ENCODE assay signal across 1 cellular context in the genomic region with DNA sequence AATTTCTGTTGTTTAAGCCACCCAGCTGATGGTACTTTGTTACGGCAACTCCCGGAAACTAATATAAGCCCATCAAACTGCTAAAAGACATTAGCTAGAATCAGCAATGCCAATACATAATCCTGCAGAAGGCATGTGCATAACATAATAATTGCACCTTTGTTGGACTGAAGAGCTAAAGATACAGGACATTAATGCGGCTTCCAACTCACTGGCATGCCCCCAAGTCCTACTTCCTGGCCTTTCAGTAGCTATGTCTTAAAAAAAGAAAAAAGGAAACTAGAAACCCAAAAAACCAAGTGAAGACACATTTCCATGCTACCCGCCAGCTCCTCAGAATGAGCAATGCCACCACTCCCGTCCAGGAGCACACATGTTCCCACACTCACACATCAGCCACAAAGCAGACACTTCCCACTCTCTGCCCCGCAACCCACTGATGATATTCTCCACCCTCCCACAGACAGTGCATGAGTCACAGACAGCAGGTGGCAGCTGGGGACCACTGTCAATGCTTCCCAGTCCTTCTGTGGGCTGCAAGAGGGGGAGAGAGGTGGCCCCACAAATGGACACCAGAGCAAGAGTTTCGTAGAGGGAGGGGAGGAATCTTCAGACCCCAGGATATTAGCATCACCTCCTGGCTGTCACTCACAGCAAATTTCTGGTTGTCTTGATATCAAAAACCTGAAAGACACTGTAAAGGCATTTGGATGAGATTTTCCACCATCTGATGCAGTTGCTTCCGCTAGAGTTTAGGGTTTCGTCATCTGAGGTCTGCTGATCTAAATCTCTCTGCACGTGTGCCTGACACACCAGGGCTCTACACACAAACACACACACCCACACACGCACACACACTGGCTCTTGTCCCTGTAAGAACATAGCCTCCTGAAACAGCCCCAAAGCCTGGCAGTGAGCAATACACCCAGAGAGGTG.
TF ChIP-seq lines count a peak whose summit lies in the region.

No MANE protein-coding gene starts in this region.

TF ChIP-seq in K562, 482 proteins besides CTCF, POLR2A, EP300 and RAD21 (continued from another document and continues in another):
- TF ChIP-seq, protein P1, sequence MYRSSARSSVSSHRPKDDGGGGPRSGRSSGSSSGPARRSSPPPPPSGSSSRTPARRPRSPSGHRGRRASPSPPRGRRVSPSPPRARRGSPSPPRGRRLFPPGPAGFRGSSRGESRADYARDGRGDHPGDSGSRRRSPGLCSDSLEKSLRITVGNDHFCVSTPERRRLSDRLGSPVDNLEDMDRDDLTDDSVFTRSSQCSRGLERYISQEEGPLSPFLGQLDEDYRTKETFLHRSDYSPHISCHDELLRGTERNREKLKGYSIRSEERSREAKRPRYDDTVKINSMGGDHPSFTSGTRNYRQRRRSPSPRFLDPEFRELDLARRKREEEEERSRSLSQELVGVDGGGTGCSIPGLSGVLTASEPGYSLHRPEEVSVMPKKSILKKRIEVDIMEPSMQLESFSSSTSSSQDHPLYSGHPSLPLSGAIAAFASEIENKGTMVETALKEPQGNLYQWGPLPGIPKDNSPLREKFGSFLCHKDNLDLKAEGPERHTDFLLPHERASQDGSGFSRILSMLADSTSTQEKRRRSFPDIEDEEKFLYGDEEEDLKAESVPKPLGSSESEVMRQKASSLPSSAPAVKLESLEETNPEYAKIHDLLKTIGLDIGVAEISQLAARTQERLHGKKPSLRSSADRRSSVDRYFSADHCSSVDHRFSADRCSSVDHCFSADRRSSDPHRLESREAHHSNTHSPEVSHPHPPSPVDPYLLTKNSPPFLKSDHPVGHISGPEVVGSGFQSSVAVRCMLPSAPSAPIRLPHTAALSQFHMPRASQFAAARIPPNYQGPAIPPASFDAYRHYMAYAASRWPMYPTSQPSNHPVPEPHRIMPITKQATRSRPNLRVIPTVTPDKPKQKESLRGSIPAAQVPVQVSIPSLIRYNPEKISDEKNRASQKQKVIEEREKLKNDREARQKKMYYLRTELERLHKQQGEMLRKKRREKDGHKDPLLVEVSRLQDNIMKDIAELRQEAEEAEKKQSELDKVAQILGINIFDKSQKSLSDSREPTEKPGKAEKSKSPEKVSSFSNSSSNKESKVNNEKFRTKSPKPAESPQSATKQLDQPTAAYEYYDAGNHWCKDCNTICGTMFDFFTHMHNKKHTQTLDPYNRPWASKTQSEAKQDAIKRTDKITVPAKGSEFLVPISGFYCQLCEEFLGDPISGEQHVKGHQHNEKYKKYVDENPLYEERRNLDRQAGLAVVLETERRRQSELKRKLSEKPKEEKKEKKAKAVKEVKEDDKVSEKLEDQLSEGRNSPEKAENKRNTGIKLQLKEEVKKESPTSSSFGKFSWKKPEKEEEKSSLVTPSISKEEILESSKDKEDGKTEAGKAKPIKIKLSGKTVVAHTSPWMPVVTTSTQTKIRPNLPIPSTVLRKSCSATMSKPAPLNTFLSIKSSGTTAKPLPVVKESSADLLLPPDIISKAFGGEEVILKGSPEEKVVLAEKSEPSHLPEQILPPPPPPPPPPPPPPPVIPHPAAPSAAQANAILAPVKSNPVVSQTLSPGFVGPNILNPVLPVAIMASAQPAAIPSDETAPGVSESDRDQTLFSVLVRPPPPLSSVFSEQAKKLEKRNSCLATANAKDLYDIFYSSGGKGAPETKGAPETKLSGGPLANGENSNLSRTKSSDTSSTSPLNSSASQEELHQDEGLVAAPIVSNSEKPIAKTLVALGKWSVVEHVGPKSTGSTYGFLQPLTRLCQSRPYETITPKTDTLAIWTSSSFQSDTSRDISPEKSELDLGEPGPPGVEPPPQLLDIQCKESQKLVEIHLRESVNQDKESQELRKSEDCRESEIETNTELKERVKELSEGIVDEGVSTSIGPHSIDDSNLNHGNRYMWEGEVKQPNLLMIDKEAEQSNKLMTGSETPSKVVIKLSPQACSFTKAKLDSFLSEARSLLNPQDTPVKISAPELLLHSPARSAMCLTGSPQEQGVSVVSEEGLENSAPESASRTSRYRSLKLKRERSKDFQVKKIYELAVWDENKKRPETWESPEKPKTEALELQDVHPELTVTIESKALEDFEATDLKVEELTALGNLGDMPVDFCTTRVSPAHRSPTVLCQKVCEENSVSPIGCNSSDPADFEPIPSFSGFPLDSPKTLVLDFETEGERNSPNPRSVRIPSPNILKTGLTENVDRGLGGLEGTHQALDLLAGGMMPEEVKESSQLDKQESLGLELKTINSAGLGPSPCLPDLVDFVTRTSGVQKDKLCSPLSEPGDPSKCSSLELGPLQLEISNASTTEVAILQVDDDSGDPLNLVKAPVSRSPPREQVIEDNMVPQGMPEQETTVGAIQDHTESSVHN (IDR thresholded peaks at IDR 0.05; ENCODE audit: borderline replicate concordance in 1 of 2, low read depth in 1 of 2): 0 out of 4 replicates have a peak, but pooled peaks of 1 of the 2 experiments have one; percentile 51
- TF ChIP-seq MAFG (tag; conservative IDR thresholded peaks at IDR 0.05) (no peak), CBFA2T3 (IDR thresholded peaks at IDR 0.05) (peak; percentile 29), TRIM24 (IDR thresholded peaks at IDR 0.05) (peak in 1 of 2 experiments; percentile 48; a peak in 1 of 4 replicates), STAT5B (CRISPR knock-in tag; IDR thresholded peaks at IDR 0.05) (no peak), ZNF239 (CRISPR knock-in tag; IDR thresholded peaks at IDR 0.05) (no peak), DPF2 (IDR thresholded peaks at IDR 0.05) (peak; percentile 25; the same call in 1 of the 2 replicates), ZNF644 (tag; IDR thresholded peaks at IDR 0.05; ENCODE audit: low read depth) (no peak), HNRNPL (IDR thresholded peaks at IDR 0.05; ENCODE audit: low read depth, low read length) (no peak), ZNF217 (CRISPR knock-in tag; IDR thresholded peaks at IDR 0.05) (no peak), ZNF589 (CRISPR knock-in tag; IDR thresholded peaks at IDR 0.05; ENCODE audit: low read depth) (no peak), BCL6 (CRISPR knock-in tag; IDR thresholded peaks at IDR 0.05) (no peak), MYBL2 (IDR thresholded peaks at IDR 0.05; ENCODE audit: low read depth) (no peak), MYBL2 (CRISPR knock-in tag; IDR thresholded peaks at IDR 0.05; ENCODE audit: borderline replicate concordance) (no peak), JUND (IDR thresholded peaks at IDR 0.05; ENCODE audit: borderline replicate concordance, low read depth, low read length) (peak; percentile 31; the same call in 1 of the 2 replicates), JUND (tag; IDR thresholded peaks at IDR 0.05; ENCODE audit: borderline replicate concordance, low read depth, low read length) (peak; percentile 13; the same call in 1 of the 3 replicates), LEF1 (IDR thresholded peaks at IDR 0.05) (no peak), ARID1B (IDR thresholded peaks at IDR 0.05) (no peak; the same call in 1 of the 2 replicates), MIER1 (IDR thresholded peaks at IDR 0.05; ENCODE audit: low read depth) (no peak), SLC30A9 (CRISPR knock-in tag; IDR thresholded peaks at IDR 0.05) (no peak), ZBTB1 (CRISPR knock-in tag; IDR thresholded peaks at IDR 0.05; ENCODE audit: borderline replicate concordance, low read depth) (no peak), THRAP3 (IDR thresholded peaks at IDR 0.05; ENCODE audit: borderline replicate concordance) (no peak), CEBPG (CRISPR knock-in tag; IDR thresholded peaks at IDR 0.05) (no peak), CEBPG (tag; conservative IDR thresholded peaks at IDR 0.05 in 1 of 2, IDR thresholded peaks at IDR 0.05 in 1 of 2) (peak; percentile 38 to 68; a peak in 2 of 4 replicates), ZNF197 (CRISPR knock-in tag; IDR thresholded peaks at IDR 0.05; ENCODE audit: low read depth) (no peak), COPS2 (conservative IDR thresholded peaks at IDR 0.05) (no peak), MYC (IDR thresholded peaks at IDR 0.05; ENCODE audit: low read depth, low read length) (0 out of 2 replicates have a peak, but pooled peaks have one; percentile 47), MYC (CRISPR knock-in tag; IDR thresholded peaks at IDR 0.05; ENCODE audit: borderline replicate concordance, low read depth) (no peak), ZKSCAN1 (IDR thresholded peaks at IDR 0.05; ENCODE audit: low read depth, low read length) (no peak), CHD1 (IDR thresholded peaks at IDR 0.05; ENCODE audit: low read length) (no peak)
- TF ChIP-seq, protein P2, sequence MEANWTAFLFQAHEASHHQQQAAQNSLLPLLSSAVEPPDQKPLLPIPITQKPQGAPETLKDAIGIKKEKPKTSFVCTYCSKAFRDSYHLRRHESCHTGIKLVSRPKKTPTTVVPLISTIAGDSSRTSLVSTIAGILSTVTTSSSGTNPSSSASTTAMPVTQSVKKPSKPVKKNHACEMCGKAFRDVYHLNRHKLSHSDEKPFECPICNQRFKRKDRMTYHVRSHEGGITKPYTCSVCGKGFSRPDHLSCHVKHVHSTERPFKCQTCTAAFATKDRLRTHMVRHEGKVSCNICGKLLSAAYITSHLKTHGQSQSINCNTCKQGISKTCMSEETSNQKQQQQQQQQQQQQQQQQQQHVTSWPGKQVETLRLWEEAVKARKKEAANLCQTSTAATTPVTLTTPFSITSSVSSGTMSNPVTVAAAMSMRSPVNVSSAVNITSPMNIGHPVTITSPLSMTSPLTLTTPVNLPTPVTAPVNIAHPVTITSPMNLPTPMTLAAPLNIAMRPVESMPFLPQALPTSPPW (CRISPR knock-in tag; IDR thresholded peaks at IDR 0.05): peak; percentile 58; the same call in 1 of the 2 replicates
- TF ChIP-seq, protein P3, sequence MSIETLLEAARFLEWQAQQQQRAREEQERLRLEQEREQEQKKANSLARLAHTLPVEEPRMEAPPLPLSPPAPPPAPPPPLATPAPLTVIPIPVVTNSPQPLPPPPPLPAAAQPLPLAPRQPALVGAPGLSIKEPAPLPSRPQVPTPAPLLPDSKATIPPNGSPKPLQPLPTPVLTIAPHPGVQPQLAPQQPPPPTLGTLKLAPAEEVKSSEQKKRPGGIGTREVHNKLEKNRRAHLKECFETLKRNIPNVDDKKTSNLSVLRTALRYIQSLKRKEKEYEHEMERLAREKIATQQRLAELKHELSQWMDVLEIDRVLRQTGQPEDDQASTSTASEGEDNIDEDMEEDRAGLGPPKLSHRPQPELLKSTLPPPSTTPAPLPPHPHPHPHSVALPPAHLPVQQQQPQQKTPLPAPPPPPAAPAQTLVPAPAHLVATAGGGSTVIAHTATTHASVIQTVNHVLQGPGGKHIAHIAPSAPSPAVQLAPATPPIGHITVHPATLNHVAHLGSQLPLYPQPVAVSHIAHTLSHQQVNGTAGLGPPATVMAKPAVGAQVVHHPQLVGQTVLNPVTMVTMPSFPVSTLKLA (conservative IDR thresholded peaks at IDR 0.05): 0 out of 4 replicates have a peak, but pooled peaks of 1 of the 2 experiments have one; percentile 23
- TF ChIP-seq, protein P4, sequence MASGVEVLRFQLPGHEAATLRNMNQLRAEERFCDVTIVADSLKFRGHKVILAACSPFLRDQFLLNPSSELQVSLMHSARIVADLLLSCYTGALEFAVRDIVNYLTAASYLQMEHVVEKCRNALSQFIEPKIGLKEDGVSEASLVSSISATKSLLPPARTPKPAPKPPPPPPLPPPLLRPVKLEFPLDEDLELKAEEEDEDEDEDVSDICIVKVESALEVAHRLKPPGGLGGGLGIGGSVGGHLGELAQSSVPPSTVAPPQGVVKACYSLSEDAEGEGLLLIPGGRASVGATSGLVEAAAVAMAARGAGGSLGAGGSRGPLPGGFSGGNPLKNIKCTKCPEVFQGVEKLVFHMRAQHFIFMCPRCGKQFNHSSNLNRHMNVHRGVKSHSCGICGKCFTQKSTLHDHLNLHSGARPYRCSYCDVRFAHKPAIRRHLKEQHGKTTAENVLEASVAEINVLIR (CRISPR knock-in tag; IDR thresholded peaks at IDR 0.05): no peak
- TF ChIP-seq, protein P5, sequence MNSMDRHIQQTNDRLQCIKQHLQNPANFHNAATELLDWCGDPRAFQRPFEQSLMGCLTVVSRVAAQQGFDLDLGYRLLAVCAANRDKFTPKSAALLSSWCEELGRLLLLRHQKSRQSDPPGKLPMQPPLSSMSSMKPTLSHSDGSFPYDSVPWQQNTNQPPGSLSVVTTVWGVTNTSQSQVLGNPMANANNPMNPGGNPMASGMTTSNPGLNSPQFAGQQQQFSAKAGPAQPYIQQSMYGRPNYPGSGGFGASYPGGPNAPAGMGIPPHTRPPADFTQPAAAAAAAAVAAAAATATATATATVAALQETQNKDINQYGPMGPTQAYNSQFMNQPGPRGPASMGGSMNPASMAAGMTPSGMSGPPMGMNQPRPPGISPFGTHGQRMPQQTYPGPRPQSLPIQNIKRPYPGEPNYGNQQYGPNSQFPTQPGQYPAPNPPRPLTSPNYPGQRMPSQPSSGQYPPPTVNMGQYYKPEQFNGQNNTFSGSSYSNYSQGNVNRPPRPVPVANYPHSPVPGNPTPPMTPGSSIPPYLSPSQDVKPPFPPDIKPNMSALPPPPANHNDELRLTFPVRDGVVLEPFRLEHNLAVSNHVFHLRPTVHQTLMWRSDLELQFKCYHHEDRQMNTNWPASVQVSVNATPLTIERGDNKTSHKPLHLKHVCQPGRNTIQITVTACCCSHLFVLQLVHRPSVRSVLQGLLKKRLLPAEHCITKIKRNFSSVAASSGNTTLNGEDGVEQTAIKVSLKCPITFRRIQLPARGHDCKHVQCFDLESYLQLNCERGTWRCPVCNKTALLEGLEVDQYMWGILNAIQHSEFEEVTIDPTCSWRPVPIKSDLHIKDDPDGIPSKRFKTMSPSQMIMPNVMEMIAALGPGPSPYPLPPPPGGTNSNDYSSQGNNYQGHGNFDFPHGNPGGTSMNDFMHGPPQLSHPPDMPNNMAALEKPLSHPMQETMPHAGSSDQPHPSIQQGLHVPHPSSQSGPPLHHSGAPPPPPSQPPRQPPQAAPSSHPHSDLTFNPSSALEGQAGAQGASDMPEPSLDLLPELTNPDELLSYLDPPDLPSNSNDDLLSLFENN (IDR thresholded peaks at IDR 0.05; ENCODE audit: low read depth in 2 of 2, low read length in 2 of 2): no peak
- TF ChIP-seq, protein P6, sequence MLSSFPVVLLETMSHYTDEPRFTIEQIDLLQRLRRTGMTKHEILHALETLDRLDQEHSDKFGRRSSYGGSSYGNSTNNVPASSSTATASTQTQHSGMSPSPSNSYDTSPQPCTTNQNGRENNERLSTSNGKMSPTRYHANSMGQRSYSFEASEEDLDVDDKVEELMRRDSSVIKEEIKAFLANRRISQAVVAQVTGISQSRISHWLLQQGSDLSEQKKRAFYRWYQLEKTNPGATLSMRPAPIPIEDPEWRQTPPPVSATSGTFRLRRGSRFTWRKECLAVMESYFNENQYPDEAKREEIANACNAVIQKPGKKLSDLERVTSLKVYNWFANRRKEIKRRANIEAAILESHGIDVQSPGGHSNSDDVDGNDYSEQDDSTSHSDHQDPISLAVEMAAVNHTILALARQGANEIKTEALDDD (IDR thresholded peaks at IDR 0.05): no peak
- TF ChIP-seq, protein P7, sequence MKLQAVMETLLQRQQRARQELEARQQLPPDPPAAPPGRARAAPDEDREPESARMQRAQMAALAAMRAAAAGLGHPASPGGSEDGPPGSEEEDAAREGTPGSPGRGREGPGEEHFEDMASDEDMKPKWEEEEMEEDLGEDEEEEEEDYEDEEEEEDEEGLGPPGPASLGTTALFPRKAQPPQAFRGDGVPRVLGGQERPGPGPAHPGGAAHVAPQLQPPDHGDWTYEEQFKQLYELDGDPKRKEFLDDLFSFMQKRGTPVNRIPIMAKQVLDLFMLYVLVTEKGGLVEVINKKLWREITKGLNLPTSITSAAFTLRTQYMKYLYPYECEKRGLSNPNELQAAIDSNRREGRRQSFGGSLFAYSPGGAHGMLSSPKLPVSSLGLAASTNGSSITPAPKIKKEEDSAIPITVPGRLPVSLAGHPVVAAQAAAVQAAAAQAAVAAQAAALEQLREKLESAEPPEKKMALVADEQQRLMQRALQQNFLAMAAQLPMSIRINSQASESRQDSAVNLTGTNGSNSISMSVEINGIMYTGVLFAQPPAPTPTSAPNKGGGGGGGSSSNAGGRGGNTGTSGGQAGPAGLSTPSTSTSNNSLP (IDR thresholded peaks at IDR 0.05; ENCODE audit: borderline replicate concordance, low read depth, low read length): no peak
